ENCODE assay signal across 1 cellular context in genomic region chr20:34515484-34516037, GRCh38.
A peak's percentile ranks its signal among the peaks of the same experiment; 100 is the strongest.
TF ChIP-seq lines count a peak whose summit lies in the region.

No MANE protein-coding gene starts in this region.

TF ChIP-seq in HepG2, 621 proteins besides CTCF, POLR2A, EP300 and RAD21 (continued from another document and continues in another):
- TF ChIP-seq AHDC1 (CRISPR knock-in tag; IDR thresholded peaks at IDR 0.05; ENCODE audit: borderline replicate concordance) (peak; percentile 18; the same call in 1 of the 2 replicates), MEIS1 (CRISPR knock-in tag; IDR thresholded peaks at IDR 0.05; ENCODE audit: borderline replicate concordance) (no peak; the same call in 1 of the 2 replicates), DR1 (CRISPR knock-in tag; IDR thresholded peaks at IDR 0.05) (0 out of 2 replicates have a peak, but pooled peaks have one; percentile 7), TCF7 (IDR thresholded peaks at IDR 0.05; ENCODE audit: low read depth) (no peak), MIXL1 (CRISPR knock-in tag; IDR thresholded peaks at IDR 0.05) (no peak; the same call in 1 of the 2 replicates), TOE1 (CRISPR knock-in tag; IDR thresholded peaks at IDR 0.05) (no peak), ARID5B (CRISPR knock-in tag; IDR thresholded peaks at IDR 0.05) (no peak), MED13 (CRISPR knock-in tag; IDR thresholded peaks at IDR 0.05) (peak; percentile 42; the same call in 1 of the 2 replicates), ZGPAT (CRISPR knock-in tag; IDR thresholded peaks at IDR 0.05) (no peak), ZNF841 (CRISPR knock-in tag; IDR thresholded peaks at IDR 0.05; ENCODE audit: borderline replicate concordance) (no peak), ZNF503 (CRISPR knock-in tag; IDR thresholded peaks at IDR 0.05) (0 out of 2 replicates have a peak, but pooled peaks have one; percentile 2), ZNF713 (CRISPR knock-in tag; IDR thresholded peaks at IDR 0.05) (peak; percentile 30; the same call in 1 of the 2 replicates), ZNF569 (CRISPR knock-in tag; IDR thresholded peaks at IDR 0.05; ENCODE audit: borderline replicate concordance) (no peak), ZNF451 (CRISPR knock-in tag; IDR thresholded peaks at IDR 0.05) (no peak), ZNF326 (CRISPR knock-in tag; IDR thresholded peaks at IDR 0.05; ENCODE audit: borderline replicate concordance) (no peak), MEF2D (CRISPR knock-in tag; IDR thresholded peaks at IDR 0.05) (0 out of 2 replicates have a peak, but pooled peaks have one; percentile 28), ZNF773 (CRISPR knock-in tag; IDR thresholded peaks at IDR 0.05; ENCODE audit: borderline replicate concordance) (peak; percentile 42; the same call in 1 of the 2 replicates), PHF20 (CRISPR knock-in tag; IDR thresholded peaks at IDR 0.05) (peak; percentile 57; the same call in 1 of the 2 replicates), NFE2 (CRISPR knock-in tag; IDR thresholded peaks at IDR 0.05) (peak; percentile 19; the same call in 1 of the 2 replicates), GATAD2A (CRISPR knock-in tag; IDR thresholded peaks at IDR 0.05) (peak; percentile 36; the same call in 1 of the 2 replicates), KLF13 (CRISPR knock-in tag; IDR thresholded peaks at IDR 0.05) (no peak), GPBP1L1 (CRISPR knock-in tag; IDR thresholded peaks at IDR 0.05) (no peak), ZNF883 (CRISPR knock-in tag; IDR thresholded peaks at IDR 0.05; ENCODE audit: not compliant biosample characterization) (no peak), FIP1L1 (IDR thresholded peaks at IDR 0.05; ENCODE audit: borderline replicate concordance, insufficient read depth, low read depth, low read length) (peak; percentile 30; the same call in 1 of the 2 replicates), ZNF770 (CRISPR knock-in tag; IDR thresholded peaks at IDR 0.05) (no peak), ZSCAN31 (CRISPR knock-in tag; IDR thresholded peaks at IDR 0.05; ENCODE audit: low read depth) (peak; percentile 81), CENPX (CRISPR knock-in tag; IDR thresholded peaks at IDR 0.05) (no peak), REL (CRISPR knock-in tag; conservative IDR thresholded peaks at IDR 0.05) (no peak), ZNF251 (CRISPR knock-in tag; IDR thresholded peaks at IDR 0.05) (0 out of 2 replicates have a peak, but pooled peaks have one; percentile 76), ZBTB38 (CRISPR knock-in tag; IDR thresholded peaks at IDR 0.05) (no peak; the same call in 1 of the 2 replicates), SRF (IDR thresholded peaks at IDR 0.05; ENCODE audit: low read depth, low read length) (peak; percentile 82), STAG1 (CRISPR knock-in tag; IDR thresholded peaks at IDR 0.05) (no peak; the same call in 1 of the 2 replicates), ZNF670 (CRISPR knock-in tag; IDR thresholded peaks at IDR 0.05; ENCODE audit: borderline replicate concordance) (no peak), REXO4 (CRISPR knock-in tag; IDR thresholded peaks at IDR 0.05; ENCODE audit: borderline replicate concordance) (no peak)
- TF ChIP-seq, protein P1, sequence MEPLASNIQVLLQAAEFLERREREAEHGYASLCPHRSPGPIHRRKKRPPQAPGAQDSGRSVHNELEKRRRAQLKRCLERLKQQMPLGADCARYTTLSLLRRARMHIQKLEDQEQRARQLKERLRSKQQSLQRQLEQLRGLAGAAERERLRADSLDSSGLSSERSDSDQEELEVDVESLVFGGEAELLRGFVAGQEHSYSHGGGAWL (CRISPR knock-in tag; IDR thresholded peaks at IDR 0.05): no peak
